In the genomic region with DNA sequence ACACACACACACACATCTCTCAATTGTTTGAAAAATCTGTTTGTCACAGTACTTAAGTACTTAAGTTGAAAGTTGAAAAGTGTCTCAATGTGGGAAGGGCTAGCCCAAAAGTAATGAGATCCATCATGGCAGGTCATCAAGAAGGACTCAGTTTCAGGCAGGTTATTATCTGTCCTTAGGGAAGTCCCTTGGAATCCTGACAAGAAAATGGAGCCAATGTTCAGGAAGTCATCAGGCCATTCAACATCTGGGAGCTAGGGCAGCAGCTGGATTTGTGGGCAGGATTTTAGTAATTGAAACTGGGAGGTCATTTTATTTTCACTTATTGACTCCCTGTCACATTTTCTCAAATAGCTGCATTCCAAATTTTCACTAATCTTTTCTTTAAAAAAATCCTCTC, we compare ENCODE assay signal across 1 cellular context.
TF ChIP-seq lines count a peak whose summit lies in the region.

No MANE protein-coding gene starts in this region.

TF ChIP-seq in liver, 16 proteins besides CTCF, POLR2A, EP300 and RAD21 (continued from another document):
- TF ChIP-seq TAF1 (conservative IDR thresholded peaks at IDR 0.05) (no peak), YY1 (IDR thresholded peaks at IDR 0.05) (no peak), GABPA (IDR thresholded peaks at IDR 0.05 in 1 of 2, conservative IDR thresholded peaks at IDR 0.05 in 1 of 2) (no peak)
TF ChIP-seq in liver: peak in this region for 0.
